29 cellular contexts compared by ENCODE assay signal in genomic region chr4:6580353-6580752, GRCh38.
"Had no signal": no experiment of that assay in that cellular context is flagged by ENCODE, and none has a peak within 500 bp of the region (broad histone marks: within the 10 kb centered on the region; RNA-seq: fewer than 3 reads in every experiment).

No MANE protein-coding gene starts in this region.

- H3K4me3 Mint-ChIP-seq: activated CD4-positive, alpha-beta memory T cell treated with anti-CD3 and anti-CD28 coated beads, Interleukin-2, amount 10 ng/mL, durations not matched to agents 7 days and 5 days; activated CD4-positive, alpha-beta T cell treated with anti-CD3 and anti-CD28 coated beads, Interleukin-2, amount 10 ng/mL, durations not matched to agents 7 days and 5 days; activated naive CD8-positive, alpha-beta T cell; activated T-cell treated with anti-CD3 and anti-CD28 coated beads, Interleukin-2, amount 50 U/mL, for 24 hours; activated T-helper 17 cell treated with anti-CD3 and anti-CD28 coated beads, Interleukin-2, amount 50 U/mL, for 72 hours; brain; endodermal cell; WTC11 had no signal

- DNase-seq: activated CD4-positive, alpha-beta memory T cell treated with anti-CD3 and anti-CD28 coated beads, Interleukin-2, amount 10 ng/mL, durations not matched to agents 7 days and 5 days; activated CD4-positive, alpha-beta T cell treated with anti-CD3 and anti-CD28 coated beads for 1 hour; activated CD4-positive, alpha-beta T cell treated with anti-CD3 and anti-CD28 coated beads for 4 hours; activated CD4-positive, alpha-beta T cell treated with anti-CD3 and anti-CD28 coated beads, Interleukin-2, amount 10 ng/mL, durations not matched to agents 7 days and 5 days; activated CD4-positive, alpha-beta T cell treated with anti-CD3 and anti-CD28 coated beads, Interleukin-2, amount 50 U/mL, for 4 hours; activated CD8-positive, alpha-beta memory T cell treated with anti-CD3 and anti-CD28 coated beads, Interleukin-2, amount 50 U/mL, for 48 hours; activated effector memory CD4-positive, alpha-beta T cell treated with Interleukin-2 at 50 U/mL for 16 hours; activated gamma-delta T cell treated with Interleukin-2 at 50 U/mL for 16 hours; activated naive CD4-positive, alpha-beta T cell treated with anti-CD3 and anti-CD28 coated beads, Interleukin-2, amount 50 U/mL, for 16 hours; activated naive CD4-positive, alpha-beta T cell treated with Interleukin-2 at 50 U/mL for 16 hours; activated T-cell treated with anti-CD3 and anti-CD28 coated beads for 4 hours; activated T-cell treated with anti-CD3 and anti-CD28 coated beads, Interleukin-2, amount 50 U/mL, for 24 hours; central memory CD4-positive, alpha-beta T cell; cerebellar nuclear complex; colonic mucosa; effector CD8-positive, alpha-beta T cell; endodermal cell; foreskin fibroblast; glutamatergic neuron; T-helper 2 cell had no signal

- H3K4me3 ChIP-seq: ascending aorta, breast epithelium, cardiac muscle cell, colonic mucosa had no signal

- H3K27ac ChIP-seq: ascending aorta, breast epithelium, cardiac muscle cell, colonic mucosa, VCaP had no signal

- H3K27me3 Mint-ChIP-seq: activated CD4-positive, alpha-beta memory T cell treated with anti-CD3 and anti-CD28 coated beads, Interleukin-2, amount 10 ng/mL, durations not matched to agents 7 days and 5 days; activated CD4-positive, alpha-beta T cell treated with anti-CD3 and anti-CD28 coated beads, Interleukin-2, amount 10 ng/mL, durations not matched to agents 7 days and 5 days; activated naive CD8-positive, alpha-beta T cell; activated T-cell treated with anti-CD3 and anti-CD28 coated beads, Interleukin-2, amount 50 U/mL, for 24 hours; activated T-helper 17 cell treated with anti-CD3 and anti-CD28 coated beads, Interleukin-2, amount 50 U/mL, for 72 hours; brain had no signal

- H3K4me1 Mint-ChIP-seq: endodermal cell, WTC11 had no signal

- ATAC-seq: activated T-helper 17 cell treated with anti-CD3 and anti-CD28 coated beads, Interleukin-2, amount 50 U/mL, for 72 hours; esophagus mucosa; WTC11 had no signal

- H3K9me3 Mint-ChIP-seq: activated CD4-positive, alpha-beta memory T cell treated with anti-CD3 and anti-CD28 coated beads, Interleukin-2, amount 10 ng/mL, durations not matched to agents 7 days and 5 days; activated T-helper 17 cell treated with anti-CD3 and anti-CD28 coated beads, Interleukin-2, amount 50 U/mL, for 72 hours had no signal

- H3K36me3 ChIP-seq: breast epithelium had no signal

- H3K27me3 ChIP-seq: ascending aorta, breast epithelium, cardiac muscle cell, colonic mucosa had no signal

- H3K9me3 ChIP-seq: ascending aorta, colonic mucosa had no signal

- H3K27ac Mint-ChIP-seq: activated CD4-positive, alpha-beta memory T cell treated with anti-CD3 and anti-CD28 coated beads, Interleukin-2, amount 10 ng/mL, durations not matched to agents 7 days and 5 days; activated CD4-positive, alpha-beta T cell treated with anti-CD3 and anti-CD28 coated beads, Interleukin-2, amount 10 ng/mL, durations not matched to agents 7 days and 5 days; activated naive CD8-positive, alpha-beta T cell; activated T-cell treated with anti-CD3 and anti-CD28 coated beads, Interleukin-2, amount 50 U/mL, for 24 hours; activated T-helper 17 cell treated with anti-CD3 and anti-CD28 coated beads, Interleukin-2, amount 50 U/mL, for 72 hours; brain; endodermal cell; WTC11 had no signal
